9 cellular contexts compared by ENCODE assay signal in genomic region chr6:30493643-30494250, GRCh38. TPM values are rescaled to one million over a fixed set of nuclear protein-coding genes. Genes with fewer than 3 reads are reported as not detected.
DNase-seq lines count a peak whose midpoint lies in the region; ATAC-seq, FAIRE-seq and TF ChIP-seq lines count a peak whose summit lies in the region.
"Had no signal": no experiment of that assay in that cellular context is flagged by ENCODE, and none has a peak within 500 bp of the region (broad histone marks: within the 10 kb centered on the region; RNA-seq: fewer than 3 reads in every experiment).

No MANE protein-coding gene starts in this region.

- no peaks in the 10 kb centered on the region for H3K27me3 ChIP-seq in endothelial cell of umbilical vein (ENCODE audit: control insufficient read depth in 2 of 2, insufficient read depth in 2 of 2, low read length in 2 of 2)

- H2AFZ ChIP-seq in endothelial cell of umbilical vein (ENCODE audit: low read depth, low read length) = no peak overlapping the region

- peaks cover 23 to 30% of the 10 kb centered on the region in 2 experiments for H3K36me3 ChIP-seq in endothelial cell of umbilical vein (ENCODE audit: control insufficient read depth in 2 of 2, extremely low read depth in 1 of 2, insufficient read depth in 2 of 2, low read length in 2 of 2)

- no peaks in the 10 kb centered on the region for H3K9me3 Mint-ChIP-seq in activated B cell treated with CpG ODN at 0.5 μM for 24 hours

- no peak overlapping the region for H3K4me3 ChIP-seq in endothelial cell of umbilical vein (replicated peaks in 1 of 3; ENCODE audit: insufficient read depth in 1 of 3, low read depth in 1 of 3, low read length in 3 of 3)

- H3K9me1 ChIP-seq in endothelial cell of umbilical vein (replicated peaks; ENCODE audit: control insufficient read depth, extremely low read depth, insufficient read depth, low read length) = no peaks in the 10 kb centered on the region

- DNase-seq in activated B cell treated with CpG ODN at 0.5 μM for 24 hours (no peak), endothelial cell of umbilical vein (ENCODE audit: low read depth, low spot score) (peak; percentile 15), amygdala (lab: John Stamatoyannopoulos, UW) (no peak), NCI-H128 (lab: John Stamatoyannopoulos, UW; ENCODE audit: unreplicated experiment) (no peak), RCC 7860 (ENCODE audit: low spot score) (no peak)
- DNase-seq in stimulated activated CD4-positive, alpha-beta T cell treated with anti-CD3 and anti-CD28 coated beads, Interleukin-4, amount 100 ng/mL, for 4 hours = peak; percentile 55 to 61
- DNase-seq: cerebellar nuclear complex, SIG-M5 had no signal

- H3K36me3 Mint-ChIP-seq in activated B cell treated with CpG ODN at 0.5 μM for 24 hours (ENCODE audit: low read depth) = peaks cover 55% of the 10 kb centered on the region

- no peak for FAIRE-seq in endothelial cell of umbilical vein (lab: Jason Lieb, UNC)
- FAIRE-seq in RCC 7860 (lab: Jason Lieb, UNC) = no peak

- TF ChIP-seq CTCF in activated B cell treated with CpG ODN at 0.5 μM for 24 hours (IDR thresholded peaks at IDR 0.05) = no peak
- TF ChIP-seq CTCF in endothelial cell of umbilical vein (IDR thresholded peaks at IDR 0.05; ENCODE audit: extremely low read depth in 1 of 2, insufficient read depth in 1 of 2, low read depth in 1 of 2, low read length in 2 of 2) = peak; percentile 15 to 23

- no TSS peak for BruUV-seq in endothelial cell of umbilical vein (replicated peaks; lab: Mats Ljungman, UMichigan)

- peak; percentile 82 for TF ChIP-seq POLR2A in GM19099 (IDR thresholded peaks at IDR 0.05; ENCODE audit: extremely low read depth, insufficient read length, low read depth)
- TF ChIP-seq POLR2A in endothelial cell of umbilical vein (IDR thresholded peaks at IDR 0.05; ENCODE audit: low read depth, low read length) = no peak

- H3K79me2 ChIP-seq in endothelial cell of umbilical vein (ENCODE audit: control insufficient read depth, insufficient read depth, low read length) = peaks cover 32% of the 10 kb centered on the region

- POLR2A ChIA-PET in activated B cell treated with CpG ODN at 0.5 μM for 24 hours (lab: Charles Lee) (interaction anchor here (0.5 to 11.6 kb wide), 13 partner anchors 13 to 198 kb away, joined by 3 to 460 read pairs (median 14); partner anchors contain the start of genes ABCF1, GNL1, PPP1R10 and PRR3), endothelial cell of umbilical vein (lab: Charles Lee) (interaction anchor here (0.6 kb wide), 1 partner anchor 34 kb away, joined by 3 read pairs; no protein-coding TSS in a partner anchor)

- intact Hi-C loops in activated B cell treated with CpG ODN at 0.5 μM for 24 hours (cut with micrococcal nuclease) = no loop called here
- intact Hi-C loops in endothelial cell of umbilical vein (cut with micrococcal nuclease) = no loop called here

- H3K27me3 Mint-ChIP-seq in activated B cell treated with CpG ODN at 0.5 μM for 24 hours = no peaks in the 10 kb centered on the region

- dilution Hi-C loops in endothelial cell of umbilical vein (cut with MboI; ENCODE audit: extremely low pct_ligation_motif_present, low sequenced_read_pairs) = no loop called here

- H3K9me3 ChIP-seq in endothelial cell of umbilical vein (replicated peaks; ENCODE audit: control insufficient read depth, insufficient read depth, low read length) = no peaks in the 10 kb centered on the region

- peak overlapping the region; percentile 98 for H3K4me3 Mint-ChIP-seq in activated B cell treated with CpG ODN at 0.5 μM for 24 hours

- no peak for ATAC-seq in activated B cell treated with CpG ODN at 0.5 μM for 24 hours (ENCODE audit: low read depth)

- peaks cover 43% of the 10 kb centered on the region for H3K4me1 ChIP-seq in endothelial cell of umbilical vein (ENCODE audit: control insufficient read depth, extremely low read depth, insufficient read depth, low read length)

- H4K20me1 ChIP-seq in endothelial cell of umbilical vein (replicated peaks; ENCODE audit: control insufficient read depth, extremely low read depth, insufficient read depth, low read length) = peaks cover 4% of the 10 kb centered on the region

- H3K9ac ChIP-seq in endothelial cell of umbilical vein (replicated peaks; ENCODE audit: extremely low read depth, insufficient read depth, low read length) = no peak overlapping the region

- no peak overlapping the region for H3K27ac ChIP-seq in endothelial cell of umbilical vein (ENCODE audit: insufficient read depth, low read depth, low read length)

- peak overlapping the region; percentile 75 for H3K27ac Mint-ChIP-seq in activated B cell treated with CpG ODN at 0.5 μM for 24 hours

- CTCF ChIA-PET in activated B cell treated with CpG ODN at 0.5 μM for 24 hours (lab: Charles Lee) = interaction anchor here (0.9 to 8.1 kb wide), 12 partner anchors 11 to 49 kb away, joined by 3 to 83 read pairs (median 6); no protein-coding TSS in a partner anchor
- CTCF ChIA-PET in endothelial cell of umbilical vein (lab: Charles Lee) = interaction anchor here (1.2 to 8.3 kb wide), 5 partner anchors 10 to 49 kb away, joined by 4 to 134 read pairs (median 5); no protein-coding TSS in a partner anchor

- no peak overlapping the region for H3K4me2 ChIP-seq in endothelial cell of umbilical vein (ENCODE audit: insufficient read depth, low read length)

- H3K4me1 Mint-ChIP-seq in activated B cell treated with CpG ODN at 0.5 μM for 24 hours = peaks cover 85% of the 10 kb centered on the region

TF ChIP-seq in endothelial cell of umbilical vein, 7 proteins besides CTCF, POLR2A, EP300 and RAD21:
- TF ChIP-seq EZH2 (IDR thresholded peaks at IDR 0.05; ENCODE audit: borderline replicate concordance, low read depth, low read length, severe bottlenecking) (no peak), FOS (IDR thresholded peaks at IDR 0.05; ENCODE audit: borderline replicate concordance, insufficient read depth, low read length) (no peak), POLR2AphosphoS5 (IDR thresholded peaks at IDR 0.05; ENCODE audit: insufficient read depth, low read depth, low read length) (peak; percentile 31)

RNA-seq across cellular contexts. Expression of gene HLA-E, which starts 4.4 kb away (rescaled TPM):
- total RNA-seq in activated B cell treated with CpG ODN at 0.5 μM for 24 hours (737 and 740 TPM in 2 replicates), endothelial cell of umbilical vein (249 and 271 TPM in 2 replicates)
- polyA plus RNA-seq in endothelial cell of umbilical vein = 277 and 298 TPM in 2 replicates
- polyA plus RNA-seq in endothelial cell of umbilical vein (2011; cell fraction: cytosol; rRNA removed) = 254 and 295 TPM in 2 replicates
- polyA plus RNA-seq in endothelial cell of umbilical vein (2011; cell fraction: nucleus; rRNA removed) = 225 and 229 TPM in 2 replicates
- polyA plus RNA-seq in endothelial cell of umbilical vein (2012) = 225 and 308 TPM in 2 replicates
- 251 and 253 TPM in 2 replicates for polyA minus RNA-seq in endothelial cell of umbilical vein
- polyA minus RNA-seq in endothelial cell of umbilical vein (2011; cell fraction: cytosol; rRNA and poly(A)+ RNA removed) = 24.6 TPM
- 74.0 and 113 TPM in 2 replicates for polyA minus RNA-seq in endothelial cell of umbilical vein (2011; cell fraction: nucleus; rRNA and poly(A)+ RNA removed)

Comparison
In these comparisons a context has a peak if more than half of its experiments do, and no peak if none do; other contexts are left out.
1. DNase-seq: peak in endothelial cell of umbilical vein (single experiment) and stimulated activated CD4-positive, alpha-beta T cell treated with anti-CD3 and anti-CD28 coated beads, Interleukin-4, amount 100 ng/mL, for 4 hours (2 of 2); none in activated B cell treated with CpG ODN at 0.5 μM for 24 hours (single experiment), amygdala (0 of 56), NCI-H128 (single experiment) and RCC 7860 (single experiment).